In the genomic region with DNA sequence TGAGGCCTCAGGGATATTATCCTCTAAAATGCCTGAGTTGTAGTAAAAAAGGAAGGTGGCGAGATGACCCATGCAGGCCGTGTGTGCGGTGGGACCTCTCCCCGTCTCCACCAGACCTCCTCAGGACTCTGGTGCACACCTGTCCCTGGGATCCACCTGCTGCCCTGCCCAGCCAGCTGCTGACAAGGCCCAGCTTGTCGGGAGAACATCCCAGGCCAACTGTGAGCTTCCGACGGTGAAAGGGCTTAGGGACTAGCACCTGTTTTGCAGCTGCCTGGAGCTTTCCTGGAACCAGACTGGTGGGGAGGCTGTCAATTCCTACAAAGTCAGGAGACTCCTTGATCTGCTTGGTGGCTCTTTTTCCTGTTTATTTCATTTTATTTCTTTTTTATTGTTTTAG, we compare ENCODE assay signal across 22 cellular contexts.
"Had no signal": no experiment of that assay in that cellular context is flagged by ENCODE, and none has a peak within 500 bp of the region (broad histone marks: within the 10 kb centered on the region; RNA-seq: fewer than 3 reads in every experiment).

No MANE protein-coding gene starts in this region.

- DNase-seq: activated CD4-positive, alpha-beta memory T cell treated with anti-CD3 and anti-CD28 coated beads, Interleukin-2, amount 10 ng/mL, durations not matched to agents 7 days and 5 days; activated CD4-positive, alpha-beta T cell treated with anti-CD3 and anti-CD28 coated beads, Interleukin-2, amount 10 ng/mL, durations not matched to agents 24 days and 14 days; activated CD8-positive, alpha-beta memory T cell treated with anti-CD3 and anti-CD28 coated beads, Interleukin-2, amount 10 ng/mL, durations not matched to agents 7 days and 5 days; activated gamma-delta T cell; activated naive CD4-positive, alpha-beta T cell treated with anti-CD3 and anti-CD28 coated beads, Interleukin-2, amount 50 U/mL, for 16 hours; activated naive CD8-positive, alpha-beta T cell treated with anti-CD3 and anti-CD28 coated beads, Interleukin-2, amount 50 U/mL, for 24 hours; activated T-cell treated with anti-CD3 and anti-CD28 coated beads for 4 hours; cerebellar nuclear complex; cortex of kidney; heart left ventricle; left ventricle myocardium superior; mammary epithelial cell; right cardiac atrium; small intestine; stimulated activated CD4-positive, alpha-beta T cell treated with anti-CD3 and anti-CD28 coated beads, Interleukin-2, amount 100 ng/mL, for 24 hours; stimulated activated naive CD8-positive, alpha-beta T cell treated with anti-CD3 and anti-CD28 coated beads, Interleukin-15, amount 100 ng/mL, for 72 hours had no signal

- FAIRE-seq: islet of Langerhans, pancreas, small intestine had no signal

- H3K4me3 ChIP-seq: heart left ventricle, pancreas, tibial artery had no signal

- ATAC-seq: activated CD4-positive, CD25-positive, alpha-beta regulatory T cell treated with anti-CD3 and anti-CD28 coated beads, Interleukin-2, amount 50 U/mL, for 24 hours; activated CD8-positive, alpha-beta memory T cell treated with anti-CD3 and anti-CD28 coated beads, Interleukin-2, amount 10 ng/mL, durations not matched to agents 7 days and 5 days; activated naive CD8-positive, alpha-beta T cell treated with anti-CD3 and anti-CD28 coated beads, Interleukin-2, amount 50 U/mL, for 24 hours; heart left ventricle; left ventricle myocardium superior; natural killer cell treated with Interleukin-12 subunit alpha and Interleukin-12 subunit beta and Interleukin-15 and Interleukin-18, amount 100 ng/mL, for 72 hours; pancreas; right cardiac atrium; stimulated activated effector memory CD8-positive, alpha-beta T cell treated with anti-CD3 and anti-CD28 coated beads, Interleukin-12 subunit alpha, Interleukin-12 subunit beta, amount 100 ng/mL, for 72 hours; stimulated activated naive CD8-positive, alpha-beta T cell treated with anti-CD3 and anti-CD28 coated beads, Interleukin-15, amount 100 ng/mL, for 72 hours had no signal
